Comparison of ENCODE assay signal across 21 cellular contexts in genomic region chr9:83662933-83663332, GRCh38. TPM values are rescaled to one million over a fixed set of nuclear protein-coding genes. Genes with fewer than 3 reads are reported as not detected.
A peak's percentile ranks its signal among the peaks of the same experiment; 100 is the strongest.
DNase-seq lines count a peak whose midpoint lies in the region; ATAC-seq, FAIRE-seq and TF ChIP-seq lines count a peak whose summit lies in the region.
"Had no signal": no experiment of that assay in that cellular context is flagged by ENCODE, and none has a peak within 500 bp of the region (broad histone marks: within the 10 kb centered on the region; RNA-seq: fewer than 3 reads in every experiment).

No MANE protein-coding gene starts in this region.

- H3K36me3 ChIP-seq in HepG2 (replicated peaks in 1 of 2; ENCODE audit: control insufficient read depth in 1 of 2, insufficient read depth in 2 of 2, low read length in 2 of 2) (peaks cover 22 to 66% of the 10 kb centered on the region in 2 experiments), right lobe of liver (peaks cover 0 to 68% (median 33%) of the 10 kb centered on the region in 4 donors), HEK293 (ENCODE audit: control insufficient read depth in 2 of 2, insufficient read depth in 1 of 2, low read length in 2 of 2) (peaks cover 42 to 82% of the 10 kb centered on the region in 2 experiments)

- no peak overlapping the region for H3K9ac ChIP-seq in HepG2 (ENCODE audit: insufficient read depth, low read depth, low read length)

- WGBS in HepG2 (ENCODE audit: low lambda C conversion rate): 95% methylated on average over 3 of the region's 3 CpGs
- 100% methylated on average over 3 of the region's 3 CpGs for WGBS in right lobe of liver (ENCODE audit: insufficient coverage, low coverage, low lambda C conversion rate, missing lambda C conversion rate)

- no peak for ATAC-seq in HepG2
- ATAC-seq in right lobe of liver: no peak
- ATAC-seq: GM23338 had no signal

- H3K27ac Mint-ChIP-seq in activated CD4-positive, alpha-beta T cell treated with anti-CD3 and anti-CD28 coated beads, Interleukin-2, amount 10 ng/mL, durations not matched to agents 24 days and 14 days: peak overlapping the region; percentile 13
- no peak overlapping the region for H3K27ac Mint-ChIP-seq in activated CD4-positive, alpha-beta T cell treated with anti-CD3 and anti-CD28 coated beads, Interleukin-2, amount 10 ng/mL, durations not matched to agents 7 days and 5 days
- peak overlapping the region; percentile 49 for H3K27ac Mint-ChIP-seq in progenitor cell of endocrine pancreas
- H3K27ac Mint-ChIP-seq: CD4-positive, alpha-beta T cell; GM23338; HFFc6 had no signal

- H3K9me3 Mint-ChIP-seq in activated CD4-positive, alpha-beta T cell treated with anti-CD3 and anti-CD28 coated beads, Interleukin-2, amount 10 ng/mL, durations not matched to agents 24 days and 14 days: no peaks in the 10 kb centered on the region
- no peaks in the 10 kb centered on the region for H3K9me3 Mint-ChIP-seq in activated CD4-positive, alpha-beta T cell treated with anti-CD3 and anti-CD28 coated beads, Interleukin-2, amount 10 ng/mL, durations not matched to agents 7 days and 5 days
- H3K9me3 Mint-ChIP-seq in progenitor cell of endocrine pancreas (ENCODE audit: low read depth): no peaks in the 10 kb centered on the region
- H3K9me3 Mint-ChIP-seq: CD4-positive, alpha-beta T cell; GM23338; HFFc6 had no signal

- TF ChIP-seq POLR2A in HepG2 (IDR thresholded peaks at IDR 0.05; ENCODE audit: insufficient read depth in 1 of 2, low read depth in 2 of 2, low read length in 2 of 2): no peak
- no peak for TF ChIP-seq POLR2A in right lobe of liver (IDR thresholded peaks at IDR 0.05)

- FAIRE-seq in HepG2 (lab: Jason Lieb, UNC): no peak
- FAIRE-seq: A204.1, D721Med, G401.6, GM12891, HTR-8/SVneo had no signal

- no peaks in the 10 kb centered on the region for H3K4me1 Mint-ChIP-seq in activated CD4-positive, alpha-beta T cell treated with anti-CD3 and anti-CD28 coated beads, Interleukin-2, amount 10 ng/mL, durations not matched to agents 24 days and 14 days
- peaks cover 16% of the 10 kb centered on the region for H3K4me1 Mint-ChIP-seq in activated CD4-positive, alpha-beta T cell treated with anti-CD3 and anti-CD28 coated beads, Interleukin-2, amount 10 ng/mL, durations not matched to agents 7 days and 5 days
- no peaks in the 10 kb centered on the region for H3K4me1 Mint-ChIP-seq in progenitor cell of endocrine pancreas (ENCODE audit: low read depth)
- H3K4me1 Mint-ChIP-seq: GM23338 had no signal

- H4K20me1 ChIP-seq in HepG2 (ENCODE audit: insufficient read depth, low read length): no peaks in the 10 kb centered on the region

- H3K9me3 ChIP-seq in HepG2 (ENCODE audit: low read length) (no peaks in the 10 kb centered on the region), right lobe of liver (no peaks in the 10 kb centered on the region), HEK293 (ENCODE audit: control insufficient read depth, insufficient read depth, low read depth, low read length) (no peaks in the 10 kb centered on the region)
- H3K9me3 ChIP-seq: BE2C, Caco-2 had no signal

- POLR2A ChIA-PET in activated CD4-positive, alpha-beta T cell treated with anti-CD3 and anti-CD28 coated beads, Interleukin-2, amount 10 ng/mL, durations not matched to agents 7 days and 5 days (lab: Charles Lee): no interaction called here
- POLR2A ChIA-PET in HepG2 (lab: Yijun Ruan, JAX): no interaction called here
- POLR2A ChIA-PET in HEK293 (lab: Yijun Ruan, JAX): no interaction called here

- no peak overlapping the region for H2AFZ ChIP-seq in HepG2 (ENCODE audit: low read length)
- H2AFZ ChIP-seq: GM23338 had no signal

- CTCF ChIA-PET in activated CD4-positive, alpha-beta T cell treated with anti-CD3 and anti-CD28 coated beads, Interleukin-2, amount 10 ng/mL, durations not matched to agents 7 days and 5 days (lab: Charles Lee): interaction anchor here (1.5 kb wide), 1 partner anchor 14 kb away, joined by 4 read pairs; no protein-coding TSS in a partner anchor
- CTCF ChIA-PET in HepG2 (lab: Yijun Ruan, JAX; ENCODE audit: low intra/inter-chr PET ratio, low total read pairs) (no interaction called here), HEK293 (lab: Yijun Ruan, JAX) (interaction anchor here (0.7 to 1.6 kb wide), 3 partner anchors 14 to 19 kb away, joined by 3 to 5 read pairs (median 4); no protein-coding TSS in a partner anchor)

- in situ Hi-C loops in HepG2 (cut with HindIII; ENCODE audit: extremely low pct_ligation_motif_present, low pct_unique_long_range_greater_than_20kb): no loop called here

- TF ChIP-seq EP300 in HepG2 (IDR thresholded peaks at IDR 0.05; ENCODE audit: low read depth in 2 of 2, low read length in 2 of 2) (no peak), HepG2 (CRISPR knock-in tag; IDR thresholded peaks at IDR 0.05; ENCODE audit: borderline replicate concordance) (no peak)

- no TSS peak for BruUV-seq in HepG2 (replicated peaks; lab: Mats Ljungman, UMichigan)

- no peak for TF ChIP-seq CTCF in HepG2 (CRISPR knock-in tag; IDR thresholded peaks at IDR 0.05)
- no peak for TF ChIP-seq CTCF in right lobe of liver (IDR thresholded peaks at IDR 0.05)
- TF ChIP-seq CTCF in HEK293 (tag by site-specific recombination; IDR thresholded peaks at IDR 0.05): no peak
- no peak for TF ChIP-seq CTCF in progenitor cell of endocrine pancreas (IDR thresholded peaks at IDR 0.05; ENCODE audit: unreplicated experiment)

- no peak overlapping the region for H3K4me3 Mint-ChIP-seq in activated CD4-positive, alpha-beta T cell treated with anti-CD3 and anti-CD28 coated beads, Interleukin-2, amount 10 ng/mL, durations not matched to agents 24 days and 14 days
- H3K4me3 Mint-ChIP-seq in activated CD4-positive, alpha-beta T cell treated with anti-CD3 and anti-CD28 coated beads, Interleukin-2, amount 10 ng/mL, durations not matched to agents 7 days and 5 days: no peak overlapping the region
- H3K4me3 Mint-ChIP-seq in progenitor cell of endocrine pancreas (ENCODE audit: low read depth): no peak overlapping the region
- H3K4me3 Mint-ChIP-seq: CD4-positive, alpha-beta T cell; GM23338; HFFc6 had no signal

- no peak for TF ChIP-seq RAD21 in HepG2 (CRISPR knock-in tag; IDR thresholded peaks at IDR 0.05)

- no peak overlapping the region for H3K27ac ChIP-seq in HepG2 (ENCODE audit: extremely low read length, insufficient read depth, low read length)
- H3K27ac ChIP-seq in right lobe of liver: no peak overlapping the region
- H3K27ac ChIP-seq in HEK293 (ENCODE audit: extremely low read depth, low read depth, low read length): no peak overlapping the region

- no peaks in the 10 kb centered on the region for H3K27me3 Mint-ChIP-seq in activated CD4-positive, alpha-beta T cell treated with anti-CD3 and anti-CD28 coated beads, Interleukin-2, amount 10 ng/mL, durations not matched to agents 24 days and 14 days
- H3K27me3 Mint-ChIP-seq in activated CD4-positive, alpha-beta T cell treated with anti-CD3 and anti-CD28 coated beads, Interleukin-2, amount 10 ng/mL, durations not matched to agents 7 days and 5 days: no peaks in the 10 kb centered on the region
- H3K27me3 Mint-ChIP-seq in progenitor cell of endocrine pancreas: no peaks in the 10 kb centered on the region
- H3K27me3 Mint-ChIP-seq: CD4-positive, alpha-beta T cell had no signal

- intact Hi-C loops in activated CD4-positive, alpha-beta T cell treated with anti-CD3 and anti-CD28 coated beads, Interleukin-2, amount 10 ng/mL, durations not matched to agents 24 days and 14 days (cut with micrococcal nuclease): no loop called here
- intact Hi-C loops in HepG2 (cut with micrococcal nuclease; ENCODE audit: unreplicated experiment): loop anchor here (5.0 kb wide), 1 partner anchor 44 kb away; the partner anchor contains the start of gene UBQLN1
- intact Hi-C loops in right lobe of liver (cut with DNase I): no loop called here

- DNase-seq in activated CD4-positive, alpha-beta T cell treated with anti-CD3 and anti-CD28 coated beads, Interleukin-2, amount 10 ng/mL, durations not matched to agents 24 days and 14 days: no peak
- no peak for DNase-seq in activated CD4-positive, alpha-beta T cell treated with anti-CD3 and anti-CD28 coated beads, Interleukin-2, amount 10 ng/mL, durations not matched to agents 7 days and 5 days
- DNase-seq in HepG2 (ENCODE audit: low spot score) (no peak), right lobe of liver (no peak), progenitor cell of endocrine pancreas (ENCODE audit: low spot score, unreplicated experiment) (no peak), NCI-H2081 (lab: John Stamatoyannopoulos, UW) (no peak), NOMO-1 (lab: John Stamatoyannopoulos, UW; ENCODE audit: unreplicated experiment in 2 of 2) (no peak)
- DNase-seq: ACHN; BE2C; C1 segment of cervical spinal cord; Caco-2; CD4-positive, alpha-beta T cell; HCEC 1CT; HFFc6 had no signal

- H3K36me3 Mint-ChIP-seq in activated CD4-positive, alpha-beta T cell treated with anti-CD3 and anti-CD28 coated beads, Interleukin-2, amount 10 ng/mL, durations not matched to agents 24 days and 14 days (ENCODE audit: low read depth): peaks cover 57% of the 10 kb centered on the region
- peaks cover 56% of the 10 kb centered on the region for H3K36me3 Mint-ChIP-seq in activated CD4-positive, alpha-beta T cell treated with anti-CD3 and anti-CD28 coated beads, Interleukin-2, amount 10 ng/mL, durations not matched to agents 7 days and 5 days (ENCODE audit: low read depth)
- peaks cover 17% of the 10 kb centered on the region for H3K36me3 Mint-ChIP-seq in progenitor cell of endocrine pancreas (ENCODE audit: insufficient read depth)

- no peaks in the 10 kb centered on the region for H3K79me2 ChIP-seq in HepG2 (ENCODE audit: insufficient read depth, low read length)

- H3K27me3 ChIP-seq in HepG2 (ENCODE audit: control insufficient read depth in 1 of 2, insufficient read depth in 2 of 2, low read length in 2 of 2) (no peaks in the 10 kb centered on the region), right lobe of liver (no peaks in the 10 kb centered on the region)
- H3K27me3 ChIP-seq: BE2C had no signal

- no peak overlapping the region for H3K4me2 ChIP-seq in HepG2 (ENCODE audit: low read depth, low read length)
- H3K4me2 ChIP-seq: GM23338 had no signal

- H3K4me3 ChIP-seq in HepG2 (replicated peaks in 1 of 3; ENCODE audit: insufficient read depth in 1 of 3, low read depth in 2 of 3, low read length in 3 of 3) (no peak overlapping the region), right lobe of liver (no peak overlapping the region), HEK293 (ENCODE audit: low read depth, low read length) (no peak overlapping the region)
- H3K4me3 ChIP-seq: GM23338 had no signal

- H3K4me1 ChIP-seq in HepG2 (ENCODE audit: insufficient read depth, low read length) (no peaks in the 10 kb centered on the region), right lobe of liver (no peaks in the 10 kb centered on the region), HEK293 (ENCODE audit: control insufficient read depth, insufficient read depth, low read length) (no peaks in the 10 kb centered on the region)
- H3K4me1 ChIP-seq: BE2C, Caco-2 had no signal

RNA-seq across cellular contexts. Expression of gene IDNK, which starts 40.0 kb away (rescaled TPM):
- total RNA-seq in activated CD4-positive, alpha-beta T cell treated with anti-CD3 and anti-CD28 coated beads, Interleukin-2, amount 10 ng/mL, durations not matched to agents 24 days and 14 days: 4.5 and 5.1 TPM in 2 replicates
- 1 to 10 TPM; 7.2 to 7.8 TPM for total RNA-seq in activated CD4-positive, alpha-beta T cell treated with anti-CD3 and anti-CD28 coated beads, Interleukin-2, amount 10 ng/mL, durations not matched to agents 7 days and 5 days
- total RNA-seq in HepG2 (2016; rRNA removed; fragmentation: Illumina TruSeq; extraction: Trizol) (4.8 and 6.3 TPM in 2 replicates), right lobe of liver (10 to 100 TPM; 10.6 to 24.6 (median 17.8) TPM), progenitor cell of endocrine pancreas (3.8 and 4.5 TPM in 2 replicates)
- 9.3 and 10.6 TPM in 2 replicates for total RNA-seq in HepG2 (2016; cell fraction: cytosol; rRNA removed; fragmentation: Illumina TruSeq; extraction: Trizol; ENCODE audit: low read depth)
- 4.5 and 4.6 TPM in 2 replicates for total RNA-seq in HepG2 (2016; cell fraction: insoluble cytoplasmic fraction; rRNA removed; fragmentation: Illumina TruSeq; extraction: Trizol)
- total RNA-seq in HepG2 (2016; cell fraction: membrane; rRNA removed; fragmentation: Illumina TruSeq; extraction: Trizol): 9.1 and 12.0 TPM in 2 replicates
- total RNA-seq in HepG2 (2016; cell fraction: nucleus; rRNA removed; fragmentation: Illumina TruSeq; extraction: Trizol): 2.9 and 4.7 TPM in 2 replicates
- polyA plus RNA-seq in HepG2 (2011; rRNA removed): 2.7 and 3.1 TPM in 2 replicates
- polyA plus RNA-seq in HepG2 (2011; cell fraction: cytosol; rRNA removed): 2.1 and 2.8 TPM in 2 replicates
- 2.7 and 3.4 TPM in 2 replicates for polyA plus RNA-seq in HepG2 (2011; cell fraction: nucleus; rRNA removed)
- polyA plus RNA-seq in HepG2 (2012): 2.6 and 6.6 TPM in 2 replicates
- polyA plus RNA-seq in HepG2 (2016; cell fraction: cytosol; fragmentation: Illumina TruSeq; extraction: Trizol; ENCODE audit: low read depth): 12.6 and 13.6 TPM in 2 replicates
- 3.8 and 4.8 TPM in 2 replicates for polyA plus RNA-seq in HepG2 (2016; cell fraction: insoluble cytoplasmic fraction; fragmentation: Illumina TruSeq; extraction: Trizol; ENCODE audit: low read depth)
- 8.6 and 10.0 TPM in 2 replicates for polyA plus RNA-seq in HepG2 (2016; cell fraction: membrane; fragmentation: Illumina TruSeq; extraction: Trizol; ENCODE audit: low read depth)
- polyA plus RNA-seq in HepG2 (2016; cell fraction: nucleus; fragmentation: Illumina TruSeq; extraction: Trizol; ENCODE audit: insufficient read depth, low read depth): 5.4 and 5.8 TPM in 2 replicates
- polyA minus RNA-seq in HepG2 (2011; rRNA and poly(A)+ RNA removed; ENCODE audit: low replicate concordance): 0.90 and 2.6 TPM in 2 replicates
- polyA minus RNA-seq in HepG2 (2011; cell fraction: cytosol; rRNA and poly(A)+ RNA removed): 0.79 and 2.3 TPM in 2 replicates
- 1.7 and 2.5 TPM in 2 replicates for polyA minus RNA-seq in HepG2 (2011; cell fraction: nucleus; rRNA and poly(A)+ RNA removed)

RNA-seq across cellular contexts. Expression of gene UBQLN1, which starts 44.8 kb away (rescaled TPM):
- total RNA-seq in activated CD4-positive, alpha-beta T cell treated with anti-CD3 and anti-CD28 coated beads, Interleukin-2, amount 10 ng/mL, durations not matched to agents 24 days and 14 days: 131 and 144 TPM in 2 replicates
- 100 to 1,000 TPM in 1 of 2 experiments, 10 to 100 TPM in 1; 95.7 to 110 TPM for total RNA-seq in activated CD4-positive, alpha-beta T cell treated with anti-CD3 and anti-CD28 coated beads, Interleukin-2, amount 10 ng/mL, durations not matched to agents 7 days and 5 days
- total RNA-seq in HepG2 (2016; rRNA removed; fragmentation: Illumina TruSeq; extraction: Trizol) (83.8 and 99.6 TPM in 2 replicates), right lobe of liver (10 to 100 TPM; 49.6 to 94.5 (median 66.0) TPM), progenitor cell of endocrine pancreas (103 and 108 TPM in 2 replicates)
- 108 and 112 TPM in 2 replicates for total RNA-seq in HepG2 (2016; cell fraction: cytosol; rRNA removed; fragmentation: Illumina TruSeq; extraction: Trizol; ENCODE audit: low read depth)
- total RNA-seq in HepG2 (2016; cell fraction: insoluble cytoplasmic fraction; rRNA removed; fragmentation: Illumina TruSeq; extraction: Trizol): 84.3 and 103 TPM in 2 replicates
- 88.3 and 91.3 TPM in 2 replicates for total RNA-seq in HepG2 (2016; cell fraction: membrane; rRNA removed; fragmentation: Illumina TruSeq; extraction: Trizol)
- 67.3 and 76.3 TPM in 2 replicates for total RNA-seq in HepG2 (2016; cell fraction: nucleus; rRNA removed; fragmentation: Illumina TruSeq; extraction: Trizol)
- 78.1 and 85.7 TPM in 2 replicates for polyA plus RNA-seq in HepG2 (2011; rRNA removed)
- polyA plus RNA-seq in HepG2 (2011; cell fraction: cytosol; rRNA removed): 41.6 and 51.6 TPM in 2 replicates
- 37.0 and 39.5 TPM in 2 replicates for polyA plus RNA-seq in HepG2 (2011; cell fraction: nucleus; rRNA removed)
- 61.9 and 66.8 TPM in 2 replicates for polyA plus RNA-seq in HepG2 (2012)
- 9.8 and 12.9 TPM in 2 replicates for polyA plus RNA-seq in HepG2 (2016; cell fraction: cytosol; fragmentation: Illumina TruSeq; extraction: Trizol; ENCODE audit: low read depth)
- 96.5 and 97.5 TPM in 2 replicates for polyA plus RNA-seq in HepG2 (2016; cell fraction: insoluble cytoplasmic fraction; fragmentation: Illumina TruSeq; extraction: Trizol; ENCODE audit: low read depth)
- 29.4 and 30.1 TPM in 2 replicates for polyA plus RNA-seq in HepG2 (2016; cell fraction: membrane; fragmentation: Illumina TruSeq; extraction: Trizol; ENCODE audit: low read depth)
- polyA plus RNA-seq in HepG2 (2016; cell fraction: nucleus; fragmentation: Illumina TruSeq; extraction: Trizol; ENCODE audit: insufficient read depth, low read depth): 54.4 and 58.0 TPM in 2 replicates
- 138 and 314 TPM in 2 replicates for polyA minus RNA-seq in HepG2 (2011; rRNA and poly(A)+ RNA removed; ENCODE audit: low replicate concordance)
- 92.2 and 96.8 TPM in 2 replicates for polyA minus RNA-seq in HepG2 (2011; cell fraction: cytosol; rRNA and poly(A)+ RNA removed)
- polyA minus RNA-seq in HepG2 (2011; cell fraction: nucleus; rRNA and poly(A)+ RNA removed): 133 and 151 TPM in 2 replicates
